ENCODE assay signal across 29 cellular contexts in genomic region chr20:62820208-62820961, GRCh38. TPM values are rescaled to one million over a fixed set of nuclear protein-coding genes. Genes with fewer than 3 reads are reported as not detected.
DNase-seq lines count a peak whose midpoint lies in the region; ATAC-seq, FAIRE-seq and TF ChIP-seq lines count a peak whose summit lies in the region.
"Had no signal": no experiment of that assay in that cellular context is flagged by ENCODE, and none has a peak within 500 bp of the region (broad histone marks: within the 10 kb centered on the region; RNA-seq: fewer than 3 reads in every experiment).

No MANE protein-coding gene starts in this region.

- POLR2A ChIA-PET in A549 (lab: Yijun Ruan, JAX), result no interaction called here

- no peaks in the 10 kb centered on the region for H3K9me3 ChIP-seq in A549
- no peaks in the 10 kb centered on the region for H3K9me3 ChIP-seq in T-helper 17 cell (ENCODE audit: control insufficient read depth, low read length, poor library complexity, severe bottlenecking)
- H3K9me3 ChIP-seq in upper lobe of right lung, result no peaks in the 10 kb centered on the region
- H3K9me3 ChIP-seq: ascending aorta, left lung, mucosa of descending colon had no signal

- CTCF ChIA-PET in A549 (lab: Yijun Ruan, JAX), result interaction anchor here (0.5 to 7.1 kb wide), 4 partner anchors 11 to 192 kb away, joined by 3 to 76 read pairs (median 4); no protein-coding TSS in a partner anchor

- H3K4me2 ChIP-seq in A549, result peak overlapping the region; percentile 49; the same call in 2 of the 3 replicates
- H3K4me2 ChIP-seq: hepatocyte had no signal

- H3K27ac Mint-ChIP-seq in T-helper 17 cell (peak overlapping the region; percentile 41), glutamatergic neuron (ENCODE audit: unreplicated experiment) (no peak overlapping the region)
- H3K27ac Mint-ChIP-seq: activated naive CD4-positive, alpha-beta T cell treated with anti-CD3 and anti-CD28 coated beads, Interleukin-2, amount 50 U/mL, for 72 hours; activated T-helper 17 cell treated with anti-CD3 and anti-CD28 coated beads, Interleukin-2, amount 50 U/mL, for 72 hours; immature natural killer cell; nephron progenitor cell; T-helper 2 cell treated with Interferon-gamma antibody and Interleukin-4, amounts not matched to agents 5 μg/mL and 100 μg/mL, for 36 hours had no signal

- H3K4me1 ChIP-seq in A549, result peaks cover 62% of the 10 kb centered on the region
- peaks cover 29% of the 10 kb centered on the region for H3K4me1 ChIP-seq in upper lobe of right lung

- H3K36me3 Mint-ChIP-seq in T-helper 17 cell (ENCODE audit: low read depth) (no peaks in the 10 kb centered on the region), glutamatergic neuron (ENCODE audit: unreplicated experiment) (no peaks in the 10 kb centered on the region)
- H3K36me3 Mint-ChIP-seq: activated naive CD4-positive, alpha-beta T cell treated with anti-CD3 and anti-CD28 coated beads, Interleukin-2, amount 50 U/mL, for 72 hours; immature natural killer cell had no signal

- peaks cover 3% of the 10 kb centered on the region for H3K9me3 Mint-ChIP-seq in glutamatergic neuron (ENCODE audit: unreplicated experiment)
- H3K9me3 Mint-ChIP-seq: activated naive CD4-positive, alpha-beta T cell treated with anti-CD3 and anti-CD28 coated beads, Interleukin-2, amount 50 U/mL, for 72 hours; activated T-helper 17 cell treated with anti-CD3 and anti-CD28 coated beads, Interleukin-2, amount 50 U/mL, for 72 hours; immature natural killer cell; nephron progenitor cell; T-helper 2 cell treated with Interferon-gamma antibody and Interleukin-4, amounts not matched to agents 5 μg/mL and 100 μg/mL, for 36 hours had no signal

- ATAC-seq in A549, result no peak
- ATAC-seq in T-helper 17 cell, result no peak
- ATAC-seq in GM21529 (IDR thresholded peaks at IDR 0.05; ENCODE audit: unreplicated experiment), result no peak
- no peak for ATAC-seq in upper lobe of right lung
- ATAC-seq: activated naive CD4-positive, alpha-beta T cell treated with anti-CD3 and anti-CD28 coated beads, Interleukin-2, amount 50 U/mL, for 72 hours; activated T-helper 17 cell treated with anti-CD3 and anti-CD28 coated beads, Interleukin-2, amount 50 U/mL, for 72 hours; left lung; mucosa of descending colon had no signal

- no peak for FAIRE-seq in A549 (lab: Jason Lieb, UNC)
- FAIRE-seq: GM12891, HTR-8/SVneo, RCC 7860 had no signal

- TF ChIP-seq EP300 in A549 (IDR thresholded peaks at IDR 0.05), result no peak

- H3K4me3 Mint-ChIP-seq in T-helper 17 cell, result no peak overlapping the region
- no peak overlapping the region for H3K4me3 Mint-ChIP-seq in glutamatergic neuron (ENCODE audit: unreplicated experiment)
- H3K4me3 Mint-ChIP-seq: activated T-helper 17 cell treated with anti-CD3 and anti-CD28 coated beads, Interleukin-2, amount 50 U/mL, for 72 hours; immature natural killer cell; nephron progenitor cell; T-helper 2 cell treated with Interferon-gamma antibody and Interleukin-4, amounts not matched to agents 5 μg/mL and 100 μg/mL, for 36 hours had no signal

- no peaks in the 10 kb centered on the region for H3K36me3 ChIP-seq in upper lobe of right lung
- H3K36me3 ChIP-seq: ascending aorta, left lung had no signal

- peaks cover 5% of the 10 kb centered on the region for H3K4me1 Mint-ChIP-seq in T-helper 17 cell
- peaks cover 9% of the 10 kb centered on the region for H3K4me1 Mint-ChIP-seq in glutamatergic neuron (ENCODE audit: low read depth, unreplicated experiment)
- H3K4me1 Mint-ChIP-seq: activated T-helper 17 cell treated with anti-CD3 and anti-CD28 coated beads, Interleukin-2, amount 50 U/mL, for 72 hours had no signal

- TF ChIP-seq POLR2A in A549 (IDR thresholded peaks at IDR 0.05; ENCODE audit: low read length), result no peak

- intact Hi-C loops in upper lobe of right lung (cut with DNase I), result no loop called here

- H3K4me3 ChIP-seq in A549, result no peak overlapping the region
- H3K4me3 ChIP-seq in upper lobe of right lung, result no peak overlapping the region
- H3K4me3 ChIP-seq: ascending aorta, hepatocyte, left lung, mucosa of descending colon, SK-N-MC had no signal

- H3K27ac ChIP-seq in A549, result peak overlapping the region in 1 of 2 experiments; percentile 80; a peak in 3 of 6 replicates
- H3K27ac ChIP-seq in upper lobe of right lung, result no peak overlapping the region
- H3K27ac ChIP-seq: hepatocyte, left lung, SK-N-MC had no signal

- 65% methylated on average over 17 of the region's 23 CpGs for WGBS in A549 (ENCODE audit: missing lambda C conversion rate)

- no peak for TF ChIP-seq CTCF in A549 (IDR thresholded peaks at IDR 0.05)
- no peak for TF ChIP-seq CTCF in upper lobe of right lung (IDR thresholded peaks at IDR 0.05)
- no peak for TF ChIP-seq CTCF in glutamatergic neuron (IDR thresholded peaks at IDR 0.05; ENCODE audit: partially characterized antibody, unreplicated experiment)

- DNase-seq in A549 (ENCODE audit: low read depth in 1 of 2, low spot score in 1 of 2), result no peak
- DNase-seq in GM03348 (ENCODE audit: low spot score), result peak; percentile 11
- DNase-seq in T-helper 17 cell, result no peak
- peak; percentile 11 for DNase-seq in midbrain (lab: John Stamatoyannopoulos, UW)
- DNase-seq in upper lobe of right lung, result no peak
- DNase-seq in glutamatergic neuron, result no peak
- DNase-seq: activated CD4-positive, alpha-beta T cell treated with anti-CD3 and anti-CD28 coated beads, Interleukin-2, amount 50 U/mL, for 4 hours; activated CD8-positive, alpha-beta memory T cell treated with anti-CD3 and anti-CD28 coated beads, Interleukin-2, amount 50 U/mL, for 4 hours; DMS79 treated with DMSO at 0.1 percent for 48 hours; effector CD8-positive, alpha-beta T cell; erythroblast; immature natural killer cell; Kasumi-1; left lung; mucosa of descending colon; NCI-H1105; NCI-H2107; NCI-H774; nephron progenitor cell had no signal

- H3K27me3 ChIP-seq in upper lobe of right lung, result peaks cover 44% of the 10 kb centered on the region

- H3K27me3 Mint-ChIP-seq in T-helper 17 cell (no peaks in the 10 kb centered on the region), glutamatergic neuron (ENCODE audit: unreplicated experiment) (peaks cover 9% of the 10 kb centered on the region)
- H3K27me3 Mint-ChIP-seq: activated T-helper 17 cell treated with anti-CD3 and anti-CD28 coated beads, Interleukin-2, amount 50 U/mL, for 72 hours had no signal

- no peak for TF ChIP-seq RAD21 in A549 (conservative IDR thresholded peaks at IDR 0.05 in 1 of 2, IDR thresholded peaks at IDR 0.05 in 1 of 2)

TF ChIP-seq in A549, 52 proteins besides CTCF, POLR2A, EP300 and RAD21 (continues in another document):
- TF ChIP-seq BHLHE40 (IDR thresholded peaks at IDR 0.05; ENCODE audit: low read depth, low read length) (no peak), ELK1 (IDR thresholded peaks at IDR 0.05; ENCODE audit: low read depth, low read length) (no peak), HDAC2 (IDR thresholded peaks at IDR 0.05) (no peak), EHF (CRISPR knock-in tag; IDR thresholded peaks at IDR 0.05) (no peak), TP53 (CRISPR knock-in tag; IDR thresholded peaks at IDR 0.05) (no peak), HEYL (CRISPR knock-in tag; IDR thresholded peaks at IDR 0.05) (no peak), HES2 (IDR thresholded peaks at IDR 0.05) (no peak), NR3C1 (IDR thresholded peaks at IDR 0.05) (no peak)

RNA-seq across cellular contexts. Expression of gene COL9A3, which starts 3.5 kb away (rescaled TPM):
- 0.26 and 0.41 TPM in 2 replicates for polyA plus RNA-seq in A549 (2011; rRNA removed)
- 0.62 and 0.67 TPM in 2 replicates for polyA plus RNA-seq in A549 (2012; cell fraction: cytosol; rRNA removed)
- polyA plus RNA-seq in A549 (2012; cell fraction: nucleus; rRNA removed), result 2.1 and 2.5 TPM in 2 replicates
- 0.42 to 0.54 TPM (median 0.49 TPM) in 3 replicates for polyA plus RNA-seq in A549 (2017; fragmentation: RNase III; extraction: RNeasy Plus Mini Kit Qiagen cat#74134 plus additional on column Dnase treatment)
- polyA minus RNA-seq in A549 (2011; rRNA and poly(A)+ RNA removed), result 0.29 TPM in 1 of 2 replicates, not detected in the other
- not detected for total RNA-seq in T-helper 17 cell
- 1.1 TPM for total RNA-seq in upper lobe of right lung
- 78.7 TPM for total RNA-seq in glutamatergic neuron (ENCODE audit: unreplicated experiment)
- total RNA-seq: activated naive CD4-positive, alpha-beta T cell treated with anti-CD3 and anti-CD28 coated beads, Interleukin-2, amount 50 U/mL, for 72 hours; activated T-helper 17 cell treated with anti-CD3 and anti-CD28 coated beads, Interleukin-2, amount 50 U/mL, for 72 hours had no signal

RNA-seq across cellular contexts. Expression of gene OGFR, which starts 15.8 kb away (rescaled TPM):
- polyA plus RNA-seq in A549 (2011; rRNA removed), result 15.9 and 16.1 TPM in 2 replicates
- polyA plus RNA-seq in A549 (2012; cell fraction: cytosol; rRNA removed), result 37.8 and 39.1 TPM in 2 replicates
- polyA plus RNA-seq in A549 (2012; cell fraction: nucleus; rRNA removed), result 58.1 and 61.4 TPM in 2 replicates
- 33.7 to 36.7 TPM (median 35.6 TPM) in 3 replicates for polyA plus RNA-seq in A549 (2017; fragmentation: RNase III; extraction: RNeasy Plus Mini Kit Qiagen cat#74134 plus additional on column Dnase treatment)
- 17.2 and 17.6 TPM in 2 replicates for polyA minus RNA-seq in A549 (2011; rRNA and poly(A)+ RNA removed)
- 10 to 100 TPM; 39.4 to 41.3 TPM for total RNA-seq in T-helper 17 cell
- total RNA-seq in upper lobe of right lung, result 58.2 TPM
- total RNA-seq in glutamatergic neuron (ENCODE audit: unreplicated experiment), result 70.5 TPM

RNA-seq across cellular contexts. Expression of gene MRGBP, which starts 24.1 kb away (rescaled TPM):
- polyA plus RNA-seq in A549 (2011; rRNA removed), result 14.6 and 21.1 TPM in 2 replicates
- 23.8 and 26.4 TPM in 2 replicates for polyA plus RNA-seq in A549 (2012; cell fraction: cytosol; rRNA removed)
- 24.0 and 25.2 TPM in 2 replicates for polyA plus RNA-seq in A549 (2012; cell fraction: nucleus; rRNA removed)
- 16.8 to 18.4 TPM (median 17.5 TPM) in 3 replicates for polyA plus RNA-seq in A549 (2017; fragmentation: RNase III; extraction: RNeasy Plus Mini Kit Qiagen cat#74134 plus additional on column Dnase treatment)
- polyA minus RNA-seq in A549 (2011; rRNA and poly(A)+ RNA removed), result 15.9 and 18.8 TPM in 2 replicates
- 1 to 10 TPM; 6.5 to 6.8 TPM for total RNA-seq in T-helper 17 cell
- 8.8 TPM for total RNA-seq in upper lobe of right lung
- 15.6 TPM for total RNA-seq in glutamatergic neuron (ENCODE audit: unreplicated experiment)

RNA-seq across cellular contexts. Expression of gene TCFL5, which starts 41.2 kb away (rescaled TPM):
- polyA plus RNA-seq in A549 (2011; rRNA removed) (7.1 and 7.3 TPM in 2 replicates), A549 (2017; fragmentation: RNase III; extraction: RNeasy Plus Mini Kit Qiagen cat#74134 plus additional on column Dnase treatment) (5.1 to 6.1 TPM (median 5.6 TPM) in 3 replicates)
- 3.6 and 3.8 TPM in 2 replicates for polyA plus RNA-seq in A549 (2012; cell fraction: cytosol; rRNA removed)
- 2.2 and 3.4 TPM in 2 replicates for polyA plus RNA-seq in A549 (2012; cell fraction: nucleus; rRNA removed)
- 2.0 and 2.9 TPM in 2 replicates for polyA minus RNA-seq in A549 (2011; rRNA and poly(A)+ RNA removed)
- total RNA-seq in T-helper 17 cell (1 to 10 TPM; 4.4 to 5.0 TPM), upper lobe of right lung (7.8 TPM), glutamatergic neuron (ENCODE audit: unreplicated experiment) (12.6 TPM)

Comparison
In these comparisons a context has a peak if more than half of its experiments do, and no peak if none do; other contexts are left out.
1. DNase-seq: peak in GM03348 (single experiment) and midbrain (single experiment); none in A549 (0 of 2), T-helper 17 cell (0 of 3), upper lobe of right lung (single experiment) and glutamatergic neuron (single experiment).
2. RNA of gene COL9A3, which starts 3.5 kb away (total RNA-seq): 78.7 TPM in glutamatergic neuron (single experiment); 1.1 TPM in upper lobe of right lung (single experiment) and not detected in T-helper 17 cell; every median in the first group is over 10 times any median in the second.